Comparison of ENCODE assay signal across 1 cellular context in the genomic region with DNA sequence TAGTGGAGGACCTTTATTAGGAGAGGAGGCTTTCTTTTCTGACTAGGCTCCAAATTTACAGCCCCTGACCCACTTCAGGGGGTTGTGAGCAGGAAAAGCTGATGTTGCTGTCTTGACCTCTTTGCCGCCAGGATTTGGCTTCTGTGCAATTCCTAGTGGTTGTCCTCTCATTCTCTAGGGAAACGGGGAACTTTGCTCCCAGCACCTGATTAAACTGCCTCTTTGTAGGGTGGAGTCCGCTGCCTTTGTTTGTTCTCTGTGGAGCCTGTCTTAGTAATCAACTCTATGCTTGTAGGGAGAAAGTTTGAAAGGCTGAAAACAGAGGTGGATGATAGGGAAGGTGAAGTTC.
TF ChIP-seq lines count a peak whose summit lies in the region.

No MANE protein-coding gene starts in this region.

TF ChIP-seq in H1, 55 proteins besides CTCF, POLR2A, EP300 and RAD21:
- TF ChIP-seq RFX5 (IDR thresholded peaks at IDR 0.05; ENCODE audit: borderline replicate concordance, low read depth, low read length) (no peak), EGR1 (IDR thresholded peaks at IDR 0.05; ENCODE audit: borderline replicate concordance, low read depth, low read length) (no peak), BACH1 (IDR thresholded peaks at IDR 0.05; ENCODE audit: low read length) (no peak), SIN3A (conservative IDR thresholded peaks at IDR 0.05 in 1 of 2, IDR thresholded peaks at IDR 0.05 in 1 of 2; ENCODE audit: low read depth in 1 of 2, low read length in 2 of 2) (no peak), NRF1 (IDR thresholded peaks at IDR 0.05; ENCODE audit: low read depth, low read length) (no peak), SRF (IDR thresholded peaks at IDR 0.05; ENCODE audit: low read depth, low read length) (no peak), CBX5 (IDR thresholded peaks at IDR 0.05; ENCODE audit: low read depth, low read length) (no peak), GABPA (IDR thresholded peaks at IDR 0.05; ENCODE audit: borderline replicate concordance, insufficient read depth, low read length) (no peak), RXRA (IDR thresholded peaks at IDR 0.05; ENCODE audit: insufficient read depth, low read depth, low read length) (no peak), TAF7 (optimal IDR thresholded peaks at IDR 0.05; ENCODE audit: borderline replicate concordance, low read depth, low read length) (no peak), CHD1 (IDR thresholded peaks at IDR 0.05; ENCODE audit: low read depth, low read length) (no peak), BCL11A (IDR thresholded peaks at IDR 0.05; ENCODE audit: low read depth in 2 of 2, low read length in 2 of 2) (no peak), EZH2 (IDR thresholded peaks at IDR 0.05; ENCODE audit: low read depth, low read length, severe bottlenecking) (no peak), PHF8 (conservative IDR thresholded peaks at IDR 0.05; ENCODE audit: low read depth, low read length) (no peak), SUZ12 (IDR thresholded peaks at IDR 0.05; ENCODE audit: low read length) (no peak), JUND (IDR thresholded peaks at IDR 0.05; ENCODE audit: low read length) (no peak)
- TF ChIP-seq, protein P1, sequence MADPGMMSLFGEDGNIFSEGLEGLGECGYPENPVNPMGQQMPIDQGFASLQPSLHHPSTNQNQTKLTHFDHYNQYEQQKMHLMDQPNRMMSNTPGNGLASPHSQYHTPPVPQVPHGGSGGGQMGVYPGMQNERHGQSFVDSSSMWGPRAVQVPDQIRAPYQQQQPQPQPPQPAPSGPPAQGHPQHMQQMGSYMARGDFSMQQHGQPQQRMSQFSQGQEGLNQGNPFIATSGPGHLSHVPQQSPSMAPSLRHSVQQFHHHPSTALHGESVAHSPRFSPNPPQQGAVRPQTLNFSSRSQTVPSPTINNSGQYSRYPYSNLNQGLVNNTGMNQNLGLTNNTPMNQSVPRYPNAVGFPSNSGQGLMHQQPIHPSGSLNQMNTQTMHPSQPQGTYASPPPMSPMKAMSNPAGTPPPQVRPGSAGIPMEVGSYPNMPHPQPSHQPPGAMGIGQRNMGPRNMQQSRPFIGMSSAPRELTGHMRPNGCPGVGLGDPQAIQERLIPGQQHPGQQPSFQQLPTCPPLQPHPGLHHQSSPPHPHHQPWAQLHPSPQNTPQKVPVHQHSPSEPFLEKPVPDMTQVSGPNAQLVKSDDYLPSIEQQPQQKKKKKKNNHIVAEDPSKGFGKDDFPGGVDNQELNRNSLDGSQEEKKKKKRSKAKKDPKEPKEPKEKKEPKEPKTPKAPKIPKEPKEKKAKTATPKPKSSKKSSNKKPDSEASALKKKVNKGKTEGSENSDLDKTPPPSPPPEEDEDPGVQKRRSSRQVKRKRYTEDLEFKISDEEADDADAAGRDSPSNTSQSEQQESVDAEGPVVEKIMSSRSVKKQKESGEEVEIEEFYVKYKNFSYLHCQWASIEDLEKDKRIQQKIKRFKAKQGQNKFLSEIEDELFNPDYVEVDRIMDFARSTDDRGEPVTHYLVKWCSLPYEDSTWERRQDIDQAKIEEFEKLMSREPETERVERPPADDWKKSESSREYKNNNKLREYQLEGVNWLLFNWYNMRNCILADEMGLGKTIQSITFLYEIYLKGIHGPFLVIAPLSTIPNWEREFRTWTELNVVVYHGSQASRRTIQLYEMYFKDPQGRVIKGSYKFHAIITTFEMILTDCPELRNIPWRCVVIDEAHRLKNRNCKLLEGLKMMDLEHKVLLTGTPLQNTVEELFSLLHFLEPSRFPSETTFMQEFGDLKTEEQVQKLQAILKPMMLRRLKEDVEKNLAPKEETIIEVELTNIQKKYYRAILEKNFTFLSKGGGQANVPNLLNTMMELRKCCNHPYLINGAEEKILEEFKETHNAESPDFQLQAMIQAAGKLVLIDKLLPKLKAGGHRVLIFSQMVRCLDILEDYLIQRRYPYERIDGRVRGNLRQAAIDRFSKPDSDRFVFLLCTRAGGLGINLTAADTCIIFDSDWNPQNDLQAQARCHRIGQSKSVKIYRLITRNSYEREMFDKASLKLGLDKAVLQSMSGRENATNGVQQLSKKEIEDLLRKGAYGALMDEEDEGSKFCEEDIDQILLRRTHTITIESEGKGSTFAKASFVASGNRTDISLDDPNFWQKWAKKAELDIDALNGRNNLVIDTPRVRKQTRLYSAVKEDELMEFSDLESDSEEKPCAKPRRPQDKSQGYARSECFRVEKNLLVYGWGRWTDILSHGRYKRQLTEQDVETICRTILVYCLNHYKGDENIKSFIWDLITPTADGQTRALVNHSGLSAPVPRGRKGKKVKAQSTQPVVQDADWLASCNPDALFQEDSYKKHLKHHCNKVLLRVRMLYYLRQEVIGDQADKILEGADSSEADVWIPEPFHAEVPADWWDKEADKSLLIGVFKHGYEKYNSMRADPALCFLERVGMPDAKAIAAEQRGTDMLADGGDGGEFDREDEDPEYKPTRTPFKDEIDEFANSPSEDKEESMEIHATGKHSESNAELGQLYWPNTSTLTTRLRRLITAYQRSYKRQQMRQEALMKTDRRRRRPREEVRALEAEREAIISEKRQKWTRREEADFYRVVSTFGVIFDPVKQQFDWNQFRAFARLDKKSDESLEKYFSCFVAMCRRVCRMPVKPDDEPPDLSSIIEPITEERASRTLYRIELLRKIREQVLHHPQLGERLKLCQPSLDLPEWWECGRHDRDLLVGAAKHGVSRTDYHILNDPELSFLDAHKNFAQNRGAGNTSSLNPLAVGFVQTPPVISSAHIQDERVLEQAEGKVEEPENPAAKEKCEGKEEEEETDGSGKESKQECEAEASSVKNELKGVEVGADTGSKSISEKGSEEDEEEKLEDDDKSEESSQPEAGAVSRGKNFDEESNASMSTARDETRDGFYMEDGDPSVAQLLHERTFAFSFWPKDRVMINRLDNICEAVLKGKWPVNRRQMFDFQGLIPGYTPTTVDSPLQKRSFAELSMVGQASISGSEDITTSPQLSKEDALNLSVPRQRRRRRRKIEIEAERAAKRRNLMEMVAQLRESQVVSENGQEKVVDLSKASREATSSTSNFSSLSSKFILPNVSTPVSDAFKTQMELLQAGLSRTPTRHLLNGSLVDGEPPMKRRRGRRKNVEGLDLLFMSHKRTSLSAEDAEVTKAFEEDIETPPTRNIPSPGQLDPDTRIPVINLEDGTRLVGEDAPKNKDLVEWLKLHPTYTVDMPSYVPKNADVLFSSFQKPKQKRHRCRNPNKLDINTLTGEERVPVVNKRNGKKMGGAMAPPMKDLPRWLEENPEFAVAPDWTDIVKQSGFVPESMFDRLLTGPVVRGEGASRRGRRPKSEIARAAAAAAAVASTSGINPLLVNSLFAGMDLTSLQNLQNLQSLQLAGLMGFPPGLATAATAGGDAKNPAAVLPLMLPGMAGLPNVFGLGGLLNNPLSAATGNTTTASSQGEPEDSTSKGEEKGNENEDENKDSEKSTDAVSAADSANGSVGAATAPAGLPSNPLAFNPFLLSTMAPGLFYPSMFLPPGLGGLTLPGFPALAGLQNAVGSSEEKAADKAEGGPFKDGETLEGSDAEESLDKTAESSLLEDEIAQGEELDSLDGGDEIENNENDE (IDR thresholded peaks at IDR 0.05; ENCODE audit: insufficient replicate concordance, low read length), result no peak
- TF ChIP-seq, protein P2, sequence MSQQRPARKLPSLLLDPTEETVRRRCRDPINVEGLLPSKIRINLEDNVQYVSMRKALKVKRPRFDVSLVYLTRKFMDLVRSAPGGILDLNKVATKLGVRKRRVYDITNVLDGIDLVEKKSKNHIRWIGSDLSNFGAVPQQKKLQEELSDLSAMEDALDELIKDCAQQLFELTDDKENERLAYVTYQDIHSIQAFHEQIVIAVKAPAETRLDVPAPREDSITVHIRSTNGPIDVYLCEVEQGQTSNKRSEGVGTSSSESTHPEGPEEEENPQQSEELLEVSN (IDR thresholded peaks at IDR 0.05), result no peak
TF ChIP-seq in H1: peak in this region for 0.
